In genomic region chr17:59693582-59693981, GRCh38 we compare ENCODE assay signal across 24 cellular contexts.
"Had no signal": no experiment of that assay in that cellular context is flagged by ENCODE, and none has a peak within 500 bp of the region (broad histone marks: within the 10 kb centered on the region; RNA-seq: fewer than 3 reads in every experiment).

No MANE protein-coding gene starts in this region.

- H3K9me3 Mint-ChIP-seq: activated naive CD4-positive, alpha-beta T cell treated with anti-CD3 and anti-CD28 coated beads, Interleukin-2, amount 50 U/mL, for 24 hours; activated T-helper 17 cell treated with anti-CD3 and anti-CD28 coated beads, Interleukin-2, amount 50 U/mL, for 72 hours; central memory CD8-positive, alpha-beta T cell; immature natural killer cell; natural killer cell; T-cell had no signal

- H3K9me3 ChIP-seq: right atrium auricular region, SJSA1, transverse colon had no signal

- ATAC-seq: activated T-helper 17 cell treated with anti-CD3 and anti-CD28 coated beads, Interleukin-2, amount 50 U/mL, for 72 hours; foreskin keratinocyte; natural killer cell; T-cell had no signal

- H3K27ac ChIP-seq: brain microvascular endothelial cell, coronary artery, foreskin keratinocyte, right atrium auricular region, SJSA1, skin epidermis, VCaP had no signal

- H3K27me3 Mint-ChIP-seq: activated naive CD4-positive, alpha-beta T cell treated with anti-CD3 and anti-CD28 coated beads, Interleukin-2, amount 50 U/mL, for 24 hours; activated T-helper 17 cell treated with anti-CD3 and anti-CD28 coated beads, Interleukin-2, amount 50 U/mL, for 72 hours; central memory CD8-positive, alpha-beta T cell; T-cell had no signal

- H3K4me3 Mint-ChIP-seq: activated naive CD4-positive, alpha-beta T cell treated with anti-CD3 and anti-CD28 coated beads, Interleukin-2, amount 50 U/mL, for 24 hours; activated T-helper 17 cell treated with anti-CD3 and anti-CD28 coated beads, Interleukin-2, amount 50 U/mL, for 72 hours; central memory CD8-positive, alpha-beta T cell; immature natural killer cell; natural killer cell; T-cell had no signal

- DNase-seq: activated CD4-positive, alpha-beta T cell treated with anti-CD3 and anti-CD28 coated beads for 1 hour; activated CD8-positive, alpha-beta memory T cell treated with anti-CD3 and anti-CD28 coated beads, Interleukin-2, amount 50 U/mL, for 48 hours; amniotic stem cell; brain microvascular endothelial cell; effector CD4-positive, alpha-beta T cell; foreskin keratinocyte; head of caudate nucleus; immature natural killer cell; mesendoderm; natural killer cell; nucleus accumbens; stimulated activated CD4-positive, alpha-beta T cell treated with anti-CD3 and anti-CD28 coated beads, Interleukin-15, amount 100 ng/mL, for 24 hours; stimulated activated CD4-positive, alpha-beta T cell treated with anti-CD3 and anti-CD28 coated beads, Interleukin-4, amount 100 ng/mL, for 24 hours; stimulated activated naive CD4-positive, alpha-beta T cell; T-cell; transverse colon had no signal

- H3K27me3 ChIP-seq: brain microvascular endothelial cell, foreskin keratinocyte, right atrium auricular region, SJSA1, transverse colon had no signal

- H3K4me1 ChIP-seq: foreskin keratinocyte, right atrium auricular region, SJSA1 had no signal

- H3K27ac Mint-ChIP-seq: activated naive CD4-positive, alpha-beta T cell treated with anti-CD3 and anti-CD28 coated beads, Interleukin-2, amount 50 U/mL, for 24 hours had no signal

- H3K4me3 ChIP-seq: coronary artery, right atrium auricular region, SJSA1, skin epidermis, transverse colon had no signal
